ENCODE assay signal across 12 cellular contexts in the genomic region with DNA sequence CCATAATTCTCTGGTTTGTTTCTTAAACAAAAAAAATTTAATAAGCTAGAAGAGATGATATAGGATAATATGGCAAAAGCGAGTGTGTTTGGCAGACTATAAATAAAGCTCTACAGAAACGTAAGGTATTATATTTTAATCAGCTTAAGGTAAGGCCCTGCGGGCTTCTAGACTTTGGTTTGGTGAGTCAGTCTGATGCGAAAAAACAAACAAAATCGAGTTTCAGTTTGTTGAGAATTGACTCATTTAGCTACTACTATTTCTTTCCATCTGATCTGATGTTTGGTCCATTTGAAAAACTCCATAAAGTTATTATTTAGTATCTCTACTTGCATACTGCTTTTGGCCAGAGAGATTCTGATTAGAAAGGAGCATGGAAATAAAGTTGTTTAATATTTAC.
DNase-seq lines count a peak whose midpoint lies in the region; ATAC-seq and TF ChIP-seq lines count a peak whose summit lies in the region.
"Had no signal": no experiment of that assay in that cellular context is flagged by ENCODE, and none has a peak within 500 bp of the region (broad histone marks: within the 10 kb centered on the region; RNA-seq: fewer than 3 reads in every experiment).

No MANE protein-coding gene starts in this region.

- POLR2A ChIA-PET in naive thymus-derived CD4-positive, alpha-beta T cell (lab: Charles Lee), result no interaction called here

- no peak for DNase-seq in activated CD4-positive, alpha-beta T cell treated with anti-CD3 and anti-CD28 coated beads, Interleukin-2, amount 10 ng/mL, durations not matched to agents 24 days and 14 days
- no peak for DNase-seq in activated CD4-positive, alpha-beta T cell treated with anti-CD3 and anti-CD28 coated beads for 4 hours
- DNase-seq in HFFc6 (no peak), RPMI7951 (ENCODE audit: low read depth) (peak; percentile 9), osteoblast (ENCODE audit: insufficient read length, low spot score, missing footprints) (no peak), NCI-H1092 (lab: John Stamatoyannopoulos, UW) (no peak)
- DNase-seq in naive thymus-derived CD4-positive, alpha-beta T cell, result no peak
- DNase-seq: activated CD8-positive, alpha-beta memory T cell treated with anti-CD3 and anti-CD28 coated beads, Interleukin-2, amount 50 U/mL, for 48 hours; central memory CD4-positive, alpha-beta T cell; NCI-H526; psoas muscle had no signal

- TF ChIP-seq CTCF in HFFc6 (IDR thresholded peaks at IDR 0.05) (no peak), osteoblast (IDR thresholded peaks at IDR 0.05; ENCODE audit: extremely low read depth, low read depth, low read length) (no peak)

- H3K36me3 ChIP-seq in osteoblast (ENCODE audit: insufficient read depth, low read length), result no peaks in the 10 kb centered on the region
- H3K36me3 ChIP-seq in naive thymus-derived CD4-positive, alpha-beta T cell (ENCODE audit: control insufficient read depth in 2 of 3, insufficient read depth in 3 of 3, low read length in 3 of 3), result no peaks in the 10 kb centered on the region

- peaks cover 30% of the 10 kb centered on the region for H3K4me1 Mint-ChIP-seq in activated CD4-positive, alpha-beta T cell treated with anti-CD3 and anti-CD28 coated beads, Interleukin-2, amount 10 ng/mL, durations not matched to agents 24 days and 14 days
- H3K4me1 Mint-ChIP-seq in HFFc6 (ENCODE audit: low read depth), result peaks cover 60% of the 10 kb centered on the region
- peaks cover 10 to 34% (median 20%) of the 10 kb centered on the region in 7 donors for H3K4me1 Mint-ChIP-seq in naive thymus-derived CD4-positive, alpha-beta T cell

- no peak overlapping the region for H2AFZ ChIP-seq in osteoblast (ENCODE audit: low read length)

- peak overlapping the region; percentile 46 for H3K27ac Mint-ChIP-seq in activated CD4-positive, alpha-beta T cell treated with anti-CD3 and anti-CD28 coated beads, Interleukin-2, amount 10 ng/mL, durations not matched to agents 24 days and 14 days
- peak overlapping the region; percentile 61 for H3K27ac Mint-ChIP-seq in HFFc6
- H3K27ac Mint-ChIP-seq in naive thymus-derived CD4-positive, alpha-beta T cell, result peak overlapping the region in 1 of 9 donors; percentile 62

- H3K9me3 Mint-ChIP-seq in activated CD4-positive, alpha-beta T cell treated with anti-CD3 and anti-CD28 coated beads, Interleukin-2, amount 10 ng/mL, durations not matched to agents 24 days and 14 days, result no peaks in the 10 kb centered on the region
- H3K9me3 Mint-ChIP-seq in HFFc6, result no peaks in the 10 kb centered on the region
- no peaks in the 10 kb centered on the region for H3K9me3 Mint-ChIP-seq in naive thymus-derived CD4-positive, alpha-beta T cell

- no peaks in the 10 kb centered on the region for H4K20me1 ChIP-seq in osteoblast (ENCODE audit: insufficient read depth, low read length)

- H3K4me2 ChIP-seq in osteoblast (ENCODE audit: insufficient read depth, low read length), result no peak overlapping the region

- intact Hi-C loops in activated CD4-positive, alpha-beta T cell treated with anti-CD3 and anti-CD28 coated beads, Interleukin-2, amount 10 ng/mL, durations not matched to agents 24 days and 14 days (cut with micrococcal nuclease), result loop anchor here (5.0 kb wide), 2 partner anchors 211 to 374 kb away; no protein-coding TSS in a partner anchor
- intact Hi-C loops in naive thymus-derived CD4-positive, alpha-beta T cell (cut with micrococcal nuclease), result no loop called here

- H3K4me3 ChIP-seq in osteoblast (ENCODE audit: insufficient read depth, low read length), result no peak overlapping the region
- H3K4me3 ChIP-seq in naive thymus-derived CD4-positive, alpha-beta T cell (ENCODE audit: low read length), result no peak overlapping the region
- H3K4me3 ChIP-seq: psoas muscle had no signal

- H3K27ac ChIP-seq in osteoblast (ENCODE audit: low read depth, low read length), result peak overlapping the region; percentile 80
- no peak overlapping the region for H3K27ac ChIP-seq in naive thymus-derived CD4-positive, alpha-beta T cell (ENCODE audit: low read depth, low read length)
- H3K27ac ChIP-seq: psoas muscle had no signal

- H3K4me1 ChIP-seq in osteoblast (ENCODE audit: insufficient read depth, low read length), result peaks cover 44% of the 10 kb centered on the region
- peaks cover 0 to 5% of the 10 kb centered on the region in 2 donors for H3K4me1 ChIP-seq in naive thymus-derived CD4-positive, alpha-beta T cell (ENCODE audit: control insufficient read depth in 2 of 2, insufficient read depth in 2 of 2, low read length in 2 of 2)
- H3K4me1 ChIP-seq: psoas muscle had no signal

- H3K36me3 Mint-ChIP-seq in activated CD4-positive, alpha-beta T cell treated with anti-CD3 and anti-CD28 coated beads, Interleukin-2, amount 10 ng/mL, durations not matched to agents 24 days and 14 days (ENCODE audit: low read depth), result peaks cover 1% of the 10 kb centered on the region
- 0 out of 2 replicates have a peak, but pooled peaks cover 9% of the 10 kb centered on the region for H3K36me3 Mint-ChIP-seq in HFFc6 (ENCODE audit: low read depth)
- peaks cover 0 to 33% (median 7%) of the 10 kb centered on the region in 5 donors for H3K36me3 Mint-ChIP-seq in naive thymus-derived CD4-positive, alpha-beta T cell

- CTCF ChIA-PET in naive thymus-derived CD4-positive, alpha-beta T cell (lab: Charles Lee), result no interaction called here

- H3K4me3 Mint-ChIP-seq in activated CD4-positive, alpha-beta T cell treated with anti-CD3 and anti-CD28 coated beads, Interleukin-2, amount 10 ng/mL, durations not matched to agents 24 days and 14 days, result peak overlapping the region; percentile 8
- no peak overlapping the region for H3K4me3 Mint-ChIP-seq in HFFc6
- H3K4me3 Mint-ChIP-seq in naive thymus-derived CD4-positive, alpha-beta T cell, result no peak overlapping the region

- H3K79me2 ChIP-seq in osteoblast (ENCODE audit: insufficient read depth, low read length), result no peaks in the 10 kb centered on the region

- H3K9me3 ChIP-seq in osteoblast (ENCODE audit: low read depth, low read length), result no peaks in the 10 kb centered on the region
- H3K9me3 ChIP-seq in naive thymus-derived CD4-positive, alpha-beta T cell (ENCODE audit: control insufficient read depth in 2 of 3, low read length in 3 of 3), result no peaks in the 10 kb centered on the region
- H3K9me3 ChIP-seq: psoas muscle had no signal

- no peaks in the 10 kb centered on the region for H3K27me3 ChIP-seq in osteoblast (ENCODE audit: insufficient read depth, low read length)
- H3K27me3 ChIP-seq in naive thymus-derived CD4-positive, alpha-beta T cell (ENCODE audit: control insufficient read depth in 2 of 2, insufficient read depth in 2 of 2, low read length in 2 of 2), result no peaks in the 10 kb centered on the region

- peaks cover 8% of the 10 kb centered on the region for H3K27me3 Mint-ChIP-seq in activated CD4-positive, alpha-beta T cell treated with anti-CD3 and anti-CD28 coated beads, Interleukin-2, amount 10 ng/mL, durations not matched to agents 24 days and 14 days
- H3K27me3 Mint-ChIP-seq in HFFc6 (ENCODE audit: insufficient read depth), result no peaks in the 10 kb centered on the region; the same call in 1 of the 2 replicates
- peaks cover 0 to 12% (median 0%) of the 10 kb centered on the region in 5 donors for H3K27me3 Mint-ChIP-seq in naive thymus-derived CD4-positive, alpha-beta T cell

- no peak for ATAC-seq in GM19324 (IDR thresholded peaks at IDR 0.05; ENCODE audit: low FRiP score, unreplicated experiment)
- ATAC-seq in naive thymus-derived CD4-positive, alpha-beta T cell, result no peak
- ATAC-seq: psoas muscle had no signal
